In genomic region chr2:69369802-69370201, GRCh38 we compare ENCODE assay signal across 20 cellular contexts. TPM values are rescaled to one million over a fixed set of nuclear protein-coding genes. Genes with fewer than 3 reads are reported as not detected.
DNase-seq lines count a peak whose midpoint lies in the region; ATAC-seq, FAIRE-seq and TF ChIP-seq lines count a peak whose summit lies in the region.
"Had no signal": no experiment of that assay in that cellular context is flagged by ENCODE, and none has a peak within 500 bp of the region (broad histone marks: within the 10 kb centered on the region; RNA-seq: fewer than 3 reads in every experiment).

No MANE protein-coding gene starts in this region.

- no peaks in the 10 kb centered on the region for H3K9me3 ChIP-seq in HepG2 (ENCODE audit: low read length)
- H3K9me3 ChIP-seq in right lobe of liver = no peaks in the 10 kb centered on the region
- no peaks in the 10 kb centered on the region for H3K9me3 ChIP-seq in endodermal cell (ENCODE audit: control insufficient read depth, low read length)
- H3K9me3 ChIP-seq: BLaER1 treated with 17β-estradiol and CSF1 and Interleukin-3, amounts not matched to agents 10 nM and 100 nM; Caco-2 had no signal

- H3K36me3 ChIP-seq in HepG2 (replicated peaks in 1 of 2; ENCODE audit: control insufficient read depth in 1 of 2, insufficient read depth in 2 of 2, low read length in 2 of 2) (peaks cover 34 to 77% of the 10 kb centered on the region in 2 experiments), right lobe of liver (peaks cover 4 to 56% (median 34%) of the 10 kb centered on the region in 4 donors), GM23338 (ENCODE audit: insufficient read depth) (peaks cover 31% of the 10 kb centered on the region; the same call in 1 of the 2 replicates), endodermal cell (ENCODE audit: control insufficient read depth, insufficient read depth, low read length) (peaks cover 71% of the 10 kb centered on the region)

- BruUV-seq in HepG2 (replicated peaks; lab: Mats Ljungman, UMichigan) = no TSS peak

- CTCF ChIA-PET in HepG2 (lab: Yijun Ruan, JAX; ENCODE audit: low intra/inter-chr PET ratio, low total read pairs) = no interaction called here

- intact Hi-C loops in HepG2 (cut with micrococcal nuclease; ENCODE audit: unreplicated experiment) = loop anchor here (10.0 kb wide), 1 partner anchor 345 kb away; no protein-coding TSS in a partner anchor
- intact Hi-C loops in right lobe of liver (cut with DNase I) = no loop called here
- intact Hi-C loops in posterior cingulate gyrus (cut with DNase I) = no loop called here

- no peak for FAIRE-seq in HepG2 (lab: Jason Lieb, UNC)
- FAIRE-seq: A204.1, D721Med, G401.6, GM12891 had no signal

- no peaks in the 10 kb centered on the region for H3K27me3 Mint-ChIP-seq in GM23338 (ENCODE audit: insufficient read depth, low read depth, poor library complexity)
- no peaks in the 10 kb centered on the region for H3K27me3 Mint-ChIP-seq in endodermal cell (ENCODE audit: insufficient read depth)
- H3K27me3 Mint-ChIP-seq: CD4-positive, alpha-beta T cell had no signal

- H2AFZ ChIP-seq in HepG2 (ENCODE audit: low read length) (no peak overlapping the region), GM23338 (no peak overlapping the region)

- H3K4me1 Mint-ChIP-seq in GM23338 (peaks cover 5% of the 10 kb centered on the region; the same call in 2 of the 3 replicates), endodermal cell (peaks cover 4% of the 10 kb centered on the region)

- DNase-seq in HepG2 (ENCODE audit: low spot score) = no peak
- DNase-seq in right lobe of liver = no peak
- DNase-seq in GM23338 (ENCODE audit: low spot score) = no peak
- no peak for DNase-seq in endodermal cell
- no peak for DNase-seq in posterior cingulate gyrus
- DNase-seq: 8988T; ACHN; Caco-2; Calu3; CD4-positive, alpha-beta T cell; CD8-positive, alpha-beta T cell; DMS79 treated with DMSO at 0.1 percent for 48 hours; GF-D8 had no signal

- H3K9me3 Mint-ChIP-seq in GM23338 (no peaks in the 10 kb centered on the region), endodermal cell (no peaks in the 10 kb centered on the region)
- H3K9me3 Mint-ChIP-seq: CD4-positive, alpha-beta T cell; CD8-positive, alpha-beta T cell had no signal

- POLR2A ChIA-PET in HepG2 (lab: Yijun Ruan, JAX) = no interaction called here

- H3K4me3 Mint-ChIP-seq in GM23338 (no peak overlapping the region), endodermal cell (no peak overlapping the region)
- H3K4me3 Mint-ChIP-seq: CD4-positive, alpha-beta T cell; CD8-positive, alpha-beta T cell had no signal

- H4K20me1 ChIP-seq in HepG2 (ENCODE audit: insufficient read depth, low read length) (peaks cover 7% of the 10 kb centered on the region; the same call in 1 of the 2 replicates), GM23338 (replicated peaks; ENCODE audit: insufficient read depth) (no peaks in the 10 kb centered on the region; the same call in 1 of the 2 replicates)

- H3K36me3 Mint-ChIP-seq in GM23338 (ENCODE audit: low read depth) (peaks cover 59% of the 10 kb centered on the region), endodermal cell (ENCODE audit: low read depth) (peaks cover 65% of the 10 kb centered on the region)

- no peak for TF ChIP-seq EP300 in HepG2 (IDR thresholded peaks at IDR 0.05; ENCODE audit: low read depth in 2 of 2, low read length in 2 of 2)
- no peak for TF ChIP-seq EP300 in HepG2 (CRISPR knock-in tag; IDR thresholded peaks at IDR 0.05; ENCODE audit: borderline replicate concordance)

- no peak overlapping the region for H3K9ac ChIP-seq in HepG2 (ENCODE audit: insufficient read depth, low read depth, low read length)
- H3K9ac ChIP-seq in endodermal cell (ENCODE audit: extremely low read depth, low read length, poor library complexity, severe bottlenecking) = no peak overlapping the region
- H3K9ac ChIP-seq: BLaER1 treated with 17β-estradiol and CSF1 and Interleukin-3, amounts not matched to agents 10 nM and 100 nM had no signal

- H3K27ac ChIP-seq in HepG2 (ENCODE audit: extremely low read length, insufficient read depth, low read length) = no peak overlapping the region
- no peak overlapping the region for H3K27ac ChIP-seq in right lobe of liver
- H3K27ac ChIP-seq in GM23338 (ENCODE audit: low read depth) = 0 out of 2 replicates have a peak overlapping the region, but pooled peaks have one; percentile 4
- no peak overlapping the region for H3K27ac ChIP-seq in endodermal cell (ENCODE audit: low read depth, low read length)
- H3K27ac ChIP-seq: BLaER1 treated with 17β-estradiol and CSF1 and Interleukin-3, amounts not matched to agents 10 nM and 100 nM; C4-2B had no signal

- H3K4me1 ChIP-seq in HepG2 (ENCODE audit: insufficient read depth, low read length) (no peaks in the 10 kb centered on the region), right lobe of liver (no peaks in the 10 kb centered on the region), GM23338 (ENCODE audit: insufficient read depth) (0 out of 2 replicates have a peak, but pooled peaks cover 3% of the 10 kb centered on the region), endodermal cell (ENCODE audit: control insufficient read depth, insufficient read depth, low read length) (no peaks in the 10 kb centered on the region)
- H3K4me1 ChIP-seq: Caco-2 had no signal

- ATAC-seq in HepG2 (no peak), right lobe of liver (no peak), GM23338 (no peak), HG03457 (IDR thresholded peaks at IDR 0.05; ENCODE audit: unreplicated experiment) (no peak)
- ATAC-seq: CD8-positive, alpha-beta T cell had no signal

- TF ChIP-seq POLR2A in HepG2 (IDR thresholded peaks at IDR 0.05; ENCODE audit: insufficient read depth in 1 of 2, low read depth in 2 of 2, low read length in 2 of 2) (no peak), right lobe of liver (IDR thresholded peaks at IDR 0.05) (no peak)

- H3K27ac Mint-ChIP-seq in GM23338 (peak overlapping the region; percentile 36; the same call in 1 of the 2 replicates), endodermal cell (peak overlapping the region; percentile 44)
- H3K27ac Mint-ChIP-seq: CD4-positive, alpha-beta T cell; CD8-positive, alpha-beta T cell had no signal

- WGBS in HepG2 (ENCODE audit: low lambda C conversion rate) = 90% methylated on average over 1 of the region's 1 CpG
- WGBS in right lobe of liver (ENCODE audit: insufficient coverage, low coverage, low lambda C conversion rate, missing lambda C conversion rate) = 100% methylated on average over 1 of the region's 1 CpG
- 86% methylated on average over 1 of the region's 1 CpG; no CpG with 5 or more reads in 1 of the 2 experiments for WGBS in endodermal cell (ENCODE audit: insufficient coverage in 1 of 2, insufficient read length in 1 of 2), 2 experiments

- H3K27me3 ChIP-seq in HepG2 (ENCODE audit: control insufficient read depth in 1 of 2, insufficient read depth in 2 of 2, low read length in 2 of 2) (no peaks in the 10 kb centered on the region), right lobe of liver (no peaks in the 10 kb centered on the region), GM23338 (ENCODE audit: insufficient read depth) (no peaks in the 10 kb centered on the region), endodermal cell (ENCODE audit: control insufficient read depth, insufficient read depth, low read length, poor library complexity, severe bottlenecking) (no peaks in the 10 kb centered on the region)
- H3K27me3 ChIP-seq: BLaER1 treated with 17β-estradiol and CSF1 and Interleukin-3, amounts not matched to agents 10 nM and 100 nM had no signal

- H3K4me2 ChIP-seq in HepG2 (ENCODE audit: low read depth, low read length) = no peak overlapping the region
- no peak overlapping the region for H3K4me2 ChIP-seq in GM23338
- H3K4me2 ChIP-seq: BLaER1 treated with 17β-estradiol and CSF1 and Interleukin-3, amounts not matched to agents 10 nM and 100 nM had no signal

- H3K4me3 ChIP-seq in HepG2 (replicated peaks in 1 of 3; ENCODE audit: insufficient read depth in 1 of 3, low read depth in 2 of 3, low read length in 3 of 3) (no peak overlapping the region), right lobe of liver (no peak overlapping the region), GM23338 (no peak overlapping the region), endodermal cell (ENCODE audit: low read length) (no peak overlapping the region)
- H3K4me3 ChIP-seq: BLaER1 treated with 17β-estradiol and CSF1 and Interleukin-3, amounts not matched to agents 10 nM and 100 nM had no signal

- no peak for TF ChIP-seq RAD21 in HepG2 (CRISPR knock-in tag; IDR thresholded peaks at IDR 0.05)

- H3K79me2 ChIP-seq in HepG2 (ENCODE audit: insufficient read depth, low read length) (peaks cover 15% of the 10 kb centered on the region), GM23338 (replicated peaks; ENCODE audit: insufficient read depth) (peaks cover 15% of the 10 kb centered on the region)

- H3K9me2 ChIP-seq in GM23338 (ENCODE audit: insufficient read depth) = no peaks in the 10 kb centered on the region

- H3F3A ChIP-seq in GM23338 (replicated peaks; ENCODE audit: low read depth) = no peaks in the 10 kb centered on the region

- TF ChIP-seq CTCF in HepG2 (CRISPR knock-in tag; IDR thresholded peaks at IDR 0.05) = no peak
- no peak for TF ChIP-seq CTCF in right lobe of liver (IDR thresholded peaks at IDR 0.05)
- TF ChIP-seq CTCF in GM23338 (conservative IDR thresholded peaks at IDR 0.05; ENCODE audit: low read depth in 2 of 2) = no peak
- no peak for TF ChIP-seq CTCF in endodermal cell (conservative IDR thresholded peaks at IDR 0.05)

- in situ Hi-C loops in HepG2 (cut with HindIII; ENCODE audit: extremely low pct_ligation_motif_present, low pct_unique_long_range_greater_than_20kb) = no loop called here

RNA-seq across cellular contexts. Expression of gene GFPT1, which starts 17.2 kb away (rescaled TPM):
- total RNA-seq in HepG2 (2016; rRNA removed; fragmentation: Illumina TruSeq; extraction: Trizol) (84.9 and 129 TPM in 2 replicates), right lobe of liver (10 to 100 TPM; 20.7 to 46.1 (median 30.5) TPM), endodermal cell (10 to 100 TPM; 79.8 to 95.9 TPM)
- 43.7 and 46.8 TPM in 2 replicates for total RNA-seq in HepG2 (2016; cell fraction: cytosol; rRNA removed; fragmentation: Illumina TruSeq; extraction: Trizol; ENCODE audit: low read depth)
- total RNA-seq in HepG2 (2016; cell fraction: insoluble cytoplasmic fraction; rRNA removed; fragmentation: Illumina TruSeq; extraction: Trizol) = 85.1 and 124 TPM in 2 replicates
- 30.0 and 36.5 TPM in 2 replicates for total RNA-seq in HepG2 (2016; cell fraction: membrane; rRNA removed; fragmentation: Illumina TruSeq; extraction: Trizol)
- total RNA-seq in HepG2 (2016; cell fraction: nucleus; rRNA removed; fragmentation: Illumina TruSeq; extraction: Trizol) = 48.9 and 54.4 TPM in 2 replicates
- polyA plus RNA-seq in HepG2 (2011; rRNA removed) (19.7 and 24.0 TPM in 2 replicates), GM23338 (2016; fragmentation: Nextera tagmentation; extraction: Ambion mirVana) (45.9 and 60.8 TPM in 2 replicates)
- polyA plus RNA-seq in HepG2 (2011; cell fraction: cytosol; rRNA removed) = 13.6 and 21.7 TPM in 2 replicates
- 9.3 and 13.1 TPM in 2 replicates for polyA plus RNA-seq in HepG2 (2011; cell fraction: nucleus; rRNA removed)
- 40.9 and 53.4 TPM in 2 replicates for polyA plus RNA-seq in HepG2 (2012)
- 1.7 and 2.0 TPM in 2 replicates for polyA plus RNA-seq in HepG2 (2016; cell fraction: cytosol; fragmentation: Illumina TruSeq; extraction: Trizol; ENCODE audit: low read depth)
- 60.5 and 62.2 TPM in 2 replicates for polyA plus RNA-seq in HepG2 (2016; cell fraction: insoluble cytoplasmic fraction; fragmentation: Illumina TruSeq; extraction: Trizol; ENCODE audit: low read depth)
- 5.2 and 6.2 TPM in 2 replicates for polyA plus RNA-seq in HepG2 (2016; cell fraction: membrane; fragmentation: Illumina TruSeq; extraction: Trizol; ENCODE audit: low read depth)
- polyA plus RNA-seq in HepG2 (2016; cell fraction: nucleus; fragmentation: Illumina TruSeq; extraction: Trizol; ENCODE audit: insufficient read depth, low read depth) = 40.7 and 46.5 TPM in 2 replicates
- polyA minus RNA-seq in HepG2 (2011; rRNA and poly(A)+ RNA removed; ENCODE audit: low replicate concordance) = 9.1 and 29.8 TPM in 2 replicates
- 58.1 and 58.4 TPM in 2 replicates for polyA minus RNA-seq in HepG2 (2011; cell fraction: cytosol; rRNA and poly(A)+ RNA removed)
- polyA minus RNA-seq in HepG2 (2011; cell fraction: nucleus; rRNA and poly(A)+ RNA removed) = 47.1 and 54.0 TPM in 2 replicates
- total RNA-seq in GM23338 (2014; rRNA removed; shearing (Covaris generic)) = 62.0 and 65.2 TPM in 2 replicates
- 25.9 TPM for polyA plus RNA-seq in endodermal cell (2013, experiment 1 of 2)
- polyA plus RNA-seq in endodermal cell (2013, experiment 2 of 2) = 25.8 TPM
